1 cellular context compared by ENCODE assay signal in the genomic region with DNA sequence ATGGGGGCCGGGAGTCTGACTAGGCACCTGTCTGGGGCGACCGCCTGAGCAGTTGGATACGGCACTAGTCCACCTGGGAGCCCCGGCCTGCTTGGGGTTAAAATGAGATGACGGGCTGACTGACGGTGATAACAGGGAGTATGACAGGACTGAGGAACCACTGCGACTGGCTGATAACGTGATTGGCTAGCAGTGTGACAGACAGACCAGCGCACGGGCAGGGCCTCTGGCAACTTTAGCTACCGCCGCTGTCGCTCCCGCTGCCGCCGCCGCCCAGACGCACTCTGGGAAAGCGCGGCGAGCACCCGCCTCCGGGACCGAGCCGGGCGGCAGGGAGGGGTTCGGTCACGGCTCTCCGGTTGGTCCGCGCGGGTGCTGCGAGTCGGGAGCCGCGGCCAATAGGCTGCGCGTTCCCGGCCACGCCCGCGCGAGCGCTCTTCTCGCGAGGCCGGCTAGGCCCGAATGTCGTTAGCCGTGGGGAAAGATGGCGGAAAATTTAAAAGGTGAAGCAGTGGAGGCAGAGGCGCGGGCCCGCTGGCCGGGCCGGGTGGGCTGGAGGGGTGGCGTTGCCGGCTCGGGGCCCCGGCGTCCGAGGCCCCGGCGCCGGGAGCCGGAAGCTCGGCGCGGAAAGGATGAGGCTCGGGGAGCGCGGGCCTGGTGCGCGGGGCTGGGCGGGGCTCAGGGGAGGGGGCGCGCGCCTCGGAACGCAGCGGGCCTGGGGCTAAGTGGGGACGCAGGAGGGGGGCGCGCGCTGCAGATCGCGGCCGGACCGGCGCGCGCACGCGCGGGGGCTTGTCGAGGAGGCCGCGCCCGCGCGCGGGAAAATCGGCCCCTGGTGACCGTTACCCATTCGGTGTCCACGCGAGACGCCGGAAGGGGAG.
TF ChIP-seq lines count a peak whose summit lies in the region.

A gene with protein sequence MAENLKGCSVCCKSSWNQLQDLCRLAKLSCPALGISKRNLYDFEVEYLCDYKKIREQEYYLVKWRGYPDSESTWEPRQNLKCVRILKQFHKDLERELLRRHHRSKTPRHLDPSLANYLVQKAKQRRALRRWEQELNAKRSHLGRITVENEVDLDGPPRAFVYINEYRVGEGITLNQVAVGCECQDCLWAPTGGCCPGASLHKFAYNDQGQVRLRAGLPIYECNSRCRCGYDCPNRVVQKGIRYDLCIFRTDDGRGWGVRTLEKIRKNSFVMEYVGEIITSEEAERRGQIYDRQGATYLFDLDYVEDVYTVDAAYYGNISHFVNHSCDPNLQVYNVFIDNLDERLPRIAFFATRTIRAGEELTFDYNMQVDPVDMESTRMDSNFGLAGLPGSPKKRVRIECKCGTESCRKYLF (plus strand): TSS at position 434 of the 881 bp plus-strand sequence. CDS start 51 bp downstream, at position 485.

TF ChIP-seq in HepG2, 621 proteins besides CTCF, POLR2A, EP300 and RAD21 (continued from another document and continues in another):
- TF ChIP-seq, protein P1, sequence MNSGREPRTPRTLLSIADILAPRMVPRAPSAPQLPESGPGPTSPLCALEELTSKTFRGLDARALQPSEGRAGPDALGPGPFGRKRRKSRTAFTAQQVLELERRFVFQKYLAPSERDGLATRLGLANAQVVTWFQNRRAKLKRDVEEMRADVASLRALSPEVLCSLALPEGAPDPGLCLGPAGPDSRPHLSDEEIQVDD (CRISPR knock-in tag; IDR thresholded peaks at IDR 0.05; ENCODE audit: borderline replicate concordance): no peak
- peak; percentile 62 for TF ChIP-seq AGO2 (optimal IDR thresholded peaks at IDR 0.05; ENCODE audit: low read depth, low read length)
- TF ChIP-seq RNF2 (conservative IDR thresholded peaks at IDR 0.05; ENCODE audit: low read depth): no peak
- TF ChIP-seq, protein P2, sequence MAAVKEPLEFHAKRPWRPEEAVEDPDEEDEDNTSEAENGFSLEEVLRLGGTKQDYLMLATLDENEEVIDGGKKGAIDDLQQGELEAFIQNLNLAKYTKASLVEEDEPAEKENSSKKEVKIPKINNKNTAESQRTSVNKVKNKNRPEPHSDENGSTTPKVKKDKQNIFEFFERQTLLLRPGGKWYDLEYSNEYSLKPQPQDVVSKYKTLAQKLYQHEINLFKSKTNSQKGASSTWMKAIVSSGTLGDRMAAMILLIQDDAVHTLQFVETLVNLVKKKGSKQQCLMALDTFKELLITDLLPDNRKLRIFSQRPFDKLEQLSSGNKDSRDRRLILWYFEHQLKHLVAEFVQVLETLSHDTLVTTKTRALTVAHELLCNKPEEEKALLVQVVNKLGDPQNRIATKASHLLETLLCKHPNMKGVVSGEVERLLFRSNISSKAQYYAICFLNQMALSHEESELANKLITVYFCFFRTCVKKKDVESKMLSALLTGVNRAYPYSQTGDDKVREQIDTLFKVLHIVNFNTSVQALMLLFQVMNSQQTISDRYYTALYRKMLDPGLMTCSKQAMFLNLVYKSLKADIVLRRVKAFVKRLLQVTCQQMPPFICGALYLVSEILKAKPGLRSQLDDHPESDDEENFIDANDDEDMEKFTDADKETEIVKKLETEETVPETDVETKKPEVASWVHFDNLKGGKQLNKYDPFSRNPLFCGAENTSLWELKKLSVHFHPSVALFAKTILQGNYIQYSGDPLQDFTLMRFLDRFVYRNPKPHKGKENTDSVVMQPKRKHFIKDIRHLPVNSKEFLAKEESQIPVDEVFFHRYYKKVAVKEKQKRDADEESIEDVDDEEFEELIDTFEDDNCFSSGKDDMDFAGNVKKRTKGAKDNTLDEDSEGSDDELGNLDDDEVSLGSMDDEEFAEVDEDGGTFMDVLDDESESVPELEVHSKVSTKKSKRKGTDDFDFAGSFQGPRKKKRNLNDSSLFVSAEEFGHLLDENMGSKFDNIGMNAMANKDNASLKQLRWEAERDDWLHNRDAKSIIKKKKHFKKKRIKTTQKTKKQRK (IDR thresholded peaks at IDR 0.05; ENCODE audit: low read length): no peak
- no peak for TF ChIP-seq PCBP2 (optimal IDR thresholded peaks at IDR 0.05; ENCODE audit: low read depth, low read length, poor library complexity, severe bottlenecking)
- no peak for TF ChIP-seq SATB2 (CRISPR knock-in tag; IDR thresholded peaks at IDR 0.05)
- TF ChIP-seq, protein P3, sequence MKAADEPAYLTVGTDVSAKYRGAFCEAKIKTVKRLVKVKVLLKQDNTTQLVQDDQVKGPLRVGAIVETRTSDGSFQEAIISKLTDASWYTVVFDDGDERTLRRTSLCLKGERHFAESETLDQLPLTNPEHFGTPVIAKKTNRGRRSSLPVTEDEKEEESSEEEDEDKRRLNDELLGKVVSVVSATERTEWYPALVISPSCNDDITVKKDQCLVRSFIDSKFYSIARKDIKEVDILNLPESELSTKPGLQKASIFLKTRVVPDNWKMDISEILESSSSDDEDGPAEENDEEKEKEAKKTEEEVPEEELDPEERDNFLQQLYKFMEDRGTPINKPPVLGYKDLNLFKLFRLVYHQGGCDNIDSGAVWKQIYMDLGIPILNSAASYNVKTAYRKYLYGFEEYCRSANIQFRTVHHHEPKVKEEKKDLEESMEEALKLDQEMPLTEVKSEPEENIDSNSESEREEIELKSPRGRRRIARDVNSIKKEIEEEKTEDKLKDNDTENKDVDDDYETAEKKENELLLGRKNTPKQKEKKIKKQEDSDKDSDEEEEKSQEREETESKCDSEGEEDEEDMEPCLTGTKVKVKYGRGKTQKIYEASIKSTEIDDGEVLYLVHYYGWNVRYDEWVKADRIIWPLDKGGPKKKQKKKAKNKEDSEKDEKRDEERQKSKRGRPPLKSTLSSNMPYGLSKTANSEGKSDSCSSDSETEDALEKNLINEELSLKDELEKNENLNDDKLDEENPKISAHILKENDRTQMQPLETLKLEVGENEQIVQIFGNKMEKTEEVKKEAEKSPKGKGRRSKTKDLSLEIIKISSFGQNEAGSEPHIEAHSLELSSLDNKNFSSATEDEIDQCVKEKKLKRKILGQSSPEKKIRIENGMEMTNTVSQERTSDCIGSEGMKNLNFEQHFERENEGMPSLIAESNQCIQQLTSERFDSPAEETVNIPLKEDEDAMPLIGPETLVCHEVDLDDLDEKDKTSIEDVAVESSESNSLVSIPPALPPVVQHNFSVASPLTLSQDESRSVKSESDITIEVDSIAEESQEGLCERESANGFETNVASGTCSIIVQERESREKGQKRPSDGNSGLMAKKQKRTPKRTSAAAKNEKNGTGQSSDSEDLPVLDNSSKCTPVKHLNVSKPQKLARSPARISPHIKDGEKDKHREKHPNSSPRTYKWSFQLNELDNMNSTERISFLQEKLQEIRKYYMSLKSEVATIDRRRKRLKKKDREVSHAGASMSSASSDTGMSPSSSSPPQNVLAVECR (CRISPR knock-in tag; IDR thresholded peaks at IDR 0.05; ENCODE audit: borderline replicate concordance): peak; percentile 66; the same call in 1 of the 2 replicates
- TF ChIP-seq BRD4 (CRISPR knock-in tag; IDR thresholded peaks at IDR 0.05): no peak
- TF ChIP-seq RFX5 (IDR thresholded peaks at IDR 0.05; ENCODE audit: low read depth, low read length): no peak
- TF ChIP-seq ZNF629 (CRISPR knock-in tag; conservative IDR thresholded peaks at IDR 0.05): no peak
- no peak for TF ChIP-seq ZNF101 (CRISPR knock-in tag; IDR thresholded peaks at IDR 0.05; ENCODE audit: borderline replicate concordance, low read depth)
- 0 out of 2 replicates have a peak, but pooled peaks have one; percentile 14 for TF ChIP-seq ZMYM4 (CRISPR knock-in tag; IDR thresholded peaks at IDR 0.05)
- TF ChIP-seq ZFP36L2 (CRISPR knock-in tag; IDR thresholded peaks at IDR 0.05): no peak
- TF ChIP-seq ZMAT3 (CRISPR knock-in tag; conservative IDR thresholded peaks at IDR 0.05): no peak
- TF ChIP-seq ZNF792 (CRISPR knock-in tag; IDR thresholded peaks at IDR 0.05): no peak
- TF ChIP-seq, protein P4, sequence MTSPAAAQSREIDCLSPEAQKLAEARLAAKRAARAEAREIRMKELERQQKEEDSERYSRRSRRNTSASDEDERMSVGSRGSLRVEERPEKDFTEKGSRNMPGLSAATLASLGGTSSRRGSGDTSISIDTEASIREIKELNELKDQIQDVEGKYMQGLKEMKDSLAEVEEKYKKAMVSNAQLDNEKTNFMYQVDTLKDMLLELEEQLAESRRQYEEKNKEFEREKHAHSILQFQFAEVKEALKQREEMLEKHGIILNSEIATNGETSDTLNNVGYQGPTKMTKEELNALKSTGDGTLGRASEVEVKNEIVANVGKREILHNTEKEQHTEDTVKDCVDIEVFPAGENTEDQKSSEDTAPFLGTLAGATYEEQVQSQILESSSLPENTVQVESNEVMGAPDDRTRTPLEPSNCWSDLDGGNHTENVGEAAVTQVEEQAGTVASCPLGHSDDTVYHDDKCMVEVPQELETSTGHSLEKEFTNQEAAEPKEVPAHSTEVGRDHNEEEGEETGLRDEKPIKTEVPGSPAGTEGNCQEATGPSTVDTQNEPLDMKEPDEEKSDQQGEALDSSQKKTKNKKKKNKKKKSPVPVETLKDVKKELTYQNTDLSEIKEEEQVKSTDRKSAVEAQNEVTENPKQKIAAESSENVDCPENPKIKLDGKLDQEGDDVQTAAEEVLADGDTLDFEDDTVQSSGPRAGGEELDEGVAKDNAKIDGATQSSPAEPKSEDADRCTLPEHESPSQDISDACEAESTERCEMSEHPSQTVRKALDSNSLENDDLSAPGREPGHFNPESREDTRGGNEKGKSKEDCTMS (CRISPR knock-in tag; conservative IDR thresholded peaks at IDR 0.05): no peak
- no peak for TF ChIP-seq KAT2B (IDR thresholded peaks at IDR 0.05; ENCODE audit: borderline replicate concordance, low read depth, low read length)
- TF ChIP-seq, protein P5, sequence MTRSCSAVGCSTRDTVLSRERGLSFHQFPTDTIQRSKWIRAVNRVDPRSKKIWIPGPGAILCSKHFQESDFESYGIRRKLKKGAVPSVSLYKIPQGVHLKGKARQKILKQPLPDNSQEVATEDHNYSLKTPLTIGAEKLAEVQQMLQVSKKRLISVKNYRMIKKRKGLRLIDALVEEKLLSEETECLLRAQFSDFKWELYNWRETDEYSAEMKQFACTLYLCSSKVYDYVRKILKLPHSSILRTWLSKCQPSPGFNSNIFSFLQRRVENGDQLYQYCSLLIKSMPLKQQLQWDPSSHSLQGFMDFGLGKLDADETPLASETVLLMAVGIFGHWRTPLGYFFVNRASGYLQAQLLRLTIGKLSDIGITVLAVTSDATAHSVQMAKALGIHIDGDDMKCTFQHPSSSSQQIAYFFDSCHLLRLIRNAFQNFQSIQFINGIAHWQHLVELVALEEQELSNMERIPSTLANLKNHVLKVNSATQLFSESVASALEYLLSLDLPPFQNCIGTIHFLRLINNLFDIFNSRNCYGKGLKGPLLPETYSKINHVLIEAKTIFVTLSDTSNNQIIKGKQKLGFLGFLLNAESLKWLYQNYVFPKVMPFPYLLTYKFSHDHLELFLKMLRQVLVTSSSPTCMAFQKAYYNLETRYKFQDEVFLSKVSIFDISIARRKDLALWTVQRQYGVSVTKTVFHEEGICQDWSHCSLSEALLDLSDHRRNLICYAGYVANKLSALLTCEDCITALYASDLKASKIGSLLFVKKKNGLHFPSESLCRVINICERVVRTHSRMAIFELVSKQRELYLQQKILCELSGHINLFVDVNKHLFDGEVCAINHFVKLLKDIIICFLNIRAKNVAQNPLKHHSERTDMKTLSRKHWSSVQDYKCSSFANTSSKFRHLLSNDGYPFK (CRISPR knock-in tag; IDR thresholded peaks at IDR 0.05; ENCODE audit: borderline replicate concordance): no peak
- no peak for TF ChIP-seq HNRNPH1 (optimal IDR thresholded peaks at IDR 0.05; ENCODE audit: low read depth, low read length)
- TF ChIP-seq CENPX (CRISPR knock-in tag; IDR thresholded peaks at IDR 0.05): no peak
- TF ChIP-seq, protein P6, sequence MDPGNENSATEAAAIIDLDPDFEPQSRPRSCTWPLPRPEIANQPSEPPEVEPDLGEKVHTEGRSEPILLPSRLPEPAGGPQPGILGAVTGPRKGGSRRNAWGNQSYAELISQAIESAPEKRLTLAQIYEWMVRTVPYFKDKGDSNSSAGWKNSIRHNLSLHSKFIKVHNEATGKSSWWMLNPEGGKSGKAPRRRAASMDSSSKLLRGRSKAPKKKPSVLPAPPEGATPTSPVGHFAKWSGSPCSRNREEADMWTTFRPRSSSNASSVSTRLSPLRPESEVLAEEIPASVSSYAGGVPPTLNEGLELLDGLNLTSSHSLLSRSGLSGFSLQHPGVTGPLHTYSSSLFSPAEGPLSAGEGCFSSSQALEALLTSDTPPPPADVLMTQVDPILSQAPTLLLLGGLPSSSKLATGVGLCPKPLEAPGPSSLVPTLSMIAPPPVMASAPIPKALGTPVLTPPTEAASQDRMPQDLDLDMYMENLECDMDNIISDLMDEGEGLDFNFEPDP (CRISPR knock-in tag; conservative IDR thresholded peaks at IDR 0.05): no peak
- TF ChIP-seq ZNF549 (CRISPR knock-in tag; IDR thresholded peaks at IDR 0.05): no peak
- TF ChIP-seq ZFP90 (CRISPR knock-in tag; IDR thresholded peaks at IDR 0.05; ENCODE audit: borderline replicate concordance): no peak
- TF ChIP-seq, protein P7, sequence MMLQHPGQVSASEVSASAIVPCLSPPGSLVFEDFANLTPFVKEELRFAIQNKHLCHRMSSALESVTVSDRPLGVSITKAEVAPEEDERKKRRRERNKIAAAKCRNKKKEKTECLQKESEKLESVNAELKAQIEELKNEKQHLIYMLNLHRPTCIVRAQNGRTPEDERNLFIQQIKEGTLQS (CRISPR knock-in tag; IDR thresholded peaks at IDR 0.05): no peak
- TF ChIP-seq NFATC3 (CRISPR knock-in tag; IDR thresholded peaks at IDR 0.05): no peak
- TF ChIP-seq KLF13 (CRISPR knock-in tag; IDR thresholded peaks at IDR 0.05): no peak
- TF ChIP-seq TRIM24 (CRISPR knock-in tag; IDR thresholded peaks at IDR 0.05): no peak
- TF ChIP-seq, protein P8, sequence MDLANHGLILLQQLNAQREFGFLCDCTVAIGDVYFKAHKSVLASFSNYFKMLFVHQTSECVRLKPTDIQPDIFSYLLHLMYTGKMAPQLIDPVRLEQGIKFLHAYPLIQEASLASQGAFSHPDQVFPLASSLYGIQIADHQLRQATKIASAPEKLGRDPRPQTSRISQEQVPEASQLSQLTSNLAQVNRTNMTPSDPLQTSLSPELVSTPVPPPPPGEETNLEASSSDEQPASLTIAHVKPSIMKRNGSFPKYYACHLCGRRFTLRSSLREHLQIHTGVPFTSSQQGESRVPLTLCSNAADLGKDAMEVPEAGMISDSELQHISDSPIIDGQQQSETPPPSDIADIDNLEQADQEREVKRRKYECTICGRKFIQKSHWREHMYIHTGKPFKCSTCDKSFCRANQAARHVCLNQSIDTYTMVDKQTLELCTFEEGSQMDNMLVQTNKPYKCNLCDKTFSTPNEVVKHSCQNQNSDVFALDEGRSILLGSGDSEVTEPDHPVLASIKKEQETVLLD (CRISPR knock-in tag; IDR thresholded peaks at IDR 0.05; ENCODE audit: low read depth): peak; percentile 56; the same call in 1 of the 2 replicates
- TF ChIP-seq, protein P9, sequence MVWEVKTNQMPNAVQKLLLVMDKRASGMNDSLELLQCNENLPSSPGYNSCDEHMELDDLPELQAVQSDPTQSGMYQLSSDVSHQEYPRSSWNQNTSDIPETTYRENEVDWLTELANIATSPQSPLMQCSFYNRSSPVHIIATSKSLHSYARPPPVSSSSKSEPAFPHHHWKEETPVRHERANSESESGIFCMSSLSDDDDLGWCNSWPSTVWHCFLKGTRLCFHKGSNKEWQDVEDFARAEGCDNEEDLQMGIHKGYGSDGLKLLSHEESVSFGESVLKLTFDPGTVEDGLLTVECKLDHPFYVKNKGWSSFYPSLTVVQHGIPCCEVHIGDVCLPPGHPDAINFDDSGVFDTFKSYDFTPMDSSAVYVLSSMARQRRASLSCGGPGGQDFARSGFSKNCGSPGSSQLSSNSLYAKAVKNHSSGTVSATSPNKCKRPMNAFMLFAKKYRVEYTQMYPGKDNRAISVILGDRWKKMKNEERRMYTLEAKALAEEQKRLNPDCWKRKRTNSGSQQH (CRISPR knock-in tag; IDR thresholded peaks at IDR 0.05; ENCODE audit: low read depth): peak; percentile 80; the same call in 1 of the 2 replicates
- TF ChIP-seq HMGA1 (CRISPR knock-in tag; conservative IDR thresholded peaks at IDR 0.05): no peak
- no peak for TF ChIP-seq CHD4 (IDR thresholded peaks at IDR 0.05; ENCODE audit: borderline replicate concordance, low read length)
- no peak for TF ChIP-seq TAF15 (IDR thresholded peaks at IDR 0.05; ENCODE audit: low read depth, low read length, poor library complexity, severe bottlenecking)
- TF ChIP-seq ZNF17 (CRISPR knock-in tag; IDR thresholded peaks at IDR 0.05): no peak
- no peak for TF ChIP-seq ATF7 (IDR thresholded peaks at IDR 0.05)
- no peak for TF ChIP-seq ATF7 (CRISPR knock-in tag; IDR thresholded peaks at IDR 0.05)
